In genomic region chr10:71821909-71822763, GRCh38 we compare ENCODE assay signal across 12 cellular contexts. TPM values are rescaled to one million over a fixed set of nuclear protein-coding genes. Genes with fewer than 3 reads are reported as not detected.
DNase-seq lines count a peak whose midpoint lies in the region; ATAC-seq and TF ChIP-seq lines count a peak whose summit lies in the region.
"Had no signal": no experiment of that assay in that cellular context is flagged by ENCODE, and none has a peak within 500 bp of the region (broad histone marks: within the 10 kb centered on the region; RNA-seq: fewer than 3 reads in every experiment).

No MANE protein-coding gene starts in this region.

- H3K4me2 ChIP-seq in GM23338: no peak overlapping the region

- H3K4me1 ChIP-seq in Panc1 (ENCODE audit: control insufficient read depth, insufficient read depth, low read length): peaks cover 3% of the 10 kb centered on the region; the same call in 1 of the 2 replicates
- H3K4me1 ChIP-seq in aorta (ENCODE audit: control insufficient read depth in 1 of 2, insufficient read depth in 2 of 2, low read length in 2 of 2): no peaks in the 10 kb centered on the region
- peaks cover 10% of the 10 kb centered on the region for H3K4me1 ChIP-seq in GM23338 (ENCODE audit: insufficient read depth)

- no peak for TF ChIP-seq CTCF in Panc1 (IDR thresholded peaks at IDR 0.05)
- TF ChIP-seq CTCF in endothelial cell (IDR thresholded peaks at IDR 0.05; ENCODE audit: unreplicated experiment): no peak
- TF ChIP-seq CTCF in GM23338 (conservative IDR thresholded peaks at IDR 0.05; ENCODE audit: low read depth in 2 of 2): no peak

- H3K9me3 ChIP-seq in Panc1 (ENCODE audit: control insufficient read depth, insufficient read depth, low read depth, low read length): no peaks in the 10 kb centered on the region
- H3K9me3 ChIP-seq in aorta (ENCODE audit: control insufficient read depth, low read length): no peaks in the 10 kb centered on the region

- H3K4me3 ChIP-seq in Panc1 (ENCODE audit: low read depth in 2 of 2, low read length in 2 of 2): no peak overlapping the region
- H3K4me3 ChIP-seq in aorta (ENCODE audit: low read length in 2 of 2): no peak overlapping the region
- H3K4me3 ChIP-seq in GM23338: no peak overlapping the region
- H3K4me3 ChIP-seq: dorsolateral prefrontal cortex had no signal

- peaks cover 4% of the 10 kb centered on the region; the same call in 1 of the 2 replicates for H4K20me1 ChIP-seq in GM23338 (replicated peaks; ENCODE audit: insufficient read depth)

- peaks cover 29% of the 10 kb centered on the region for H3K4me1 Mint-ChIP-seq in endothelial cell (ENCODE audit: unreplicated experiment)
- H3K4me1 Mint-ChIP-seq in GM23338: peaks cover 4% of the 10 kb centered on the region; the same call in 2 of the 3 replicates
- H3K4me1 Mint-ChIP-seq in activated T-helper 2 cell treated with anti-CD3 and anti-CD28 coated beads, Interferon-gamma antibody, Interleukin-2, Interleukin-4, amounts not matched to agents 10 μg/mL and 5 μg/mL and 100 μg/mL, durations not matched to agents 14 hours and 24 hours and 36 hours (ENCODE audit: low read depth): peaks cover 14% of the 10 kb centered on the region

- BruUV-seq in Panc1 (replicated peaks; lab: Mats Ljungman, UMichigan): no TSS peak

- in situ Hi-C loops in Panc1 (cut with HindIII; ENCODE audit: low pct_unique_long_range_greater_than_20kb, low sequenced_read_pairs): no loop called here

- H3K4me3 Mint-ChIP-seq in endothelial cell (ENCODE audit: unreplicated experiment) (peak overlapping the region; percentile 5), GM23338 (no peak overlapping the region)
- no peak overlapping the region for H3K4me3 Mint-ChIP-seq in activated T-helper 2 cell treated with anti-CD3 and anti-CD28 coated beads, Interferon-gamma antibody, Interleukin-2, Interleukin-4, amounts not matched to agents 10 μg/mL and 5 μg/mL and 100 μg/mL, durations not matched to agents 14 hours and 24 hours and 36 hours (ENCODE audit: low read depth)
- H3K4me3 Mint-ChIP-seq: stimulated activated naive B cell treated with anti-CD40 and anti-IgM and Interleukin-4, amounts not matched to agents 10 μg/mL and 1 μg/mL and 100 μg/mL, for 72 hours had no signal

- H3K79me2 ChIP-seq in GM23338 (replicated peaks; ENCODE audit: insufficient read depth): no peaks in the 10 kb centered on the region

- H3K27ac ChIP-seq in Panc1 (ENCODE audit: low read length): no peak overlapping the region
- H3K27ac ChIP-seq in aorta (ENCODE audit: low read depth in 1 of 2, low read length in 2 of 2): no peak overlapping the region
- no peak overlapping the region for H3K27ac ChIP-seq in GM23338 (ENCODE audit: low read depth)

- no peaks in the 10 kb centered on the region for H3K9me2 ChIP-seq in GM23338 (ENCODE audit: insufficient read depth)

- DNase-seq in activated naive CD4-positive, alpha-beta T cell treated with anti-CD3 and anti-CD28 coated beads, Interleukin-2, amount 50 U/mL, for 72 hours (ENCODE audit: low spot score in 2 of 2): no peak
- DNase-seq in activated naive CD4-positive, alpha-beta T cell (lab: John Stamatoyannopoulos, UW): no peak
- no peak for DNase-seq in Panc1 (ENCODE audit: low read depth, low spot score)
- no peak for DNase-seq in endothelial cell (ENCODE audit: low spot score)
- DNase-seq in aorta: peak; percentile 33 to 41
- no peak for DNase-seq in SKM-1 treated with dmso at 0.1 percent for 144 hours (lab: John Stamatoyannopoulos, UW; ENCODE audit: unreplicated experiment)
- no peak for DNase-seq in GM23338 (ENCODE audit: low spot score)
- DNase-seq in activated T-helper 2 cell treated with anti-CD3 and anti-CD28 coated beads, Interferon-gamma antibody, Interleukin-2, Interleukin-4, amounts not matched to agents 10 μg/mL and 5 μg/mL and 100 μg/mL, durations not matched to agents 14 hours and 24 hours and 36 hours (ENCODE audit: low spot score): no peak
- DNase-seq: retina; stimulated activated CD4-positive, alpha-beta T cell treated with anti-CD3 and anti-CD28 coated beads, Interleukin-4, amount 100 ng/mL, for 24 hours; stimulated activated naive B cell treated with anti-CD40 and anti-IgM and Interleukin-4, amounts not matched to agents 10 μg/mL and 1 μg/mL and 100 μg/mL, for 72 hours had no signal

- H3K27me3 Mint-ChIP-seq in endothelial cell (ENCODE audit: unreplicated experiment) (peaks cover 1% of the 10 kb centered on the region), GM23338 (ENCODE audit: insufficient read depth, low read depth, poor library complexity) (peaks cover 4% of the 10 kb centered on the region)
- H3K27me3 Mint-ChIP-seq in activated T-helper 2 cell treated with anti-CD3 and anti-CD28 coated beads, Interferon-gamma antibody, Interleukin-2, Interleukin-4, amounts not matched to agents 10 μg/mL and 5 μg/mL and 100 μg/mL, durations not matched to agents 14 hours and 24 hours and 36 hours (ENCODE audit: low read depth): no peaks in the 10 kb centered on the region
- H3K27me3 Mint-ChIP-seq: stimulated activated naive B cell treated with anti-CD40 and anti-IgM and Interleukin-4, amounts not matched to agents 10 μg/mL and 1 μg/mL and 100 μg/mL, for 72 hours had no signal

- H3K36me3 ChIP-seq in Panc1 (ENCODE audit: control insufficient read depth, insufficient read depth, low read length) (peaks cover 79% of the 10 kb centered on the region), aorta (ENCODE audit: control insufficient read depth in 1 of 2, insufficient read depth in 2 of 2, low read length in 1 of 2) (peaks cover 7 to 15% of the 10 kb centered on the region in 2 donors), GM23338 (ENCODE audit: insufficient read depth) (peaks cover 67% of the 10 kb centered on the region)

- no peak overlapping the region for H2AFZ ChIP-seq in GM23338

- H3F3A ChIP-seq in GM23338 (replicated peaks; ENCODE audit: low read depth): no peaks in the 10 kb centered on the region

- POLR2A ChIA-PET in Panc1 (lab: Charles Lee): interaction anchor here (0.7 kb wide), 1 partner anchor 10 kb away, joined by 3 read pairs; no protein-coding TSS in a partner anchor

- ATAC-seq in activated naive CD4-positive, alpha-beta T cell treated with anti-CD3 and anti-CD28 coated beads, Interleukin-2, amount 50 U/mL, for 72 hours: peak; percentile 90 to 94
- ATAC-seq in Panc1 (peak; percentile 10; the same call in 1 of the 2 replicates), aorta (ENCODE audit: low FRiP score) (no peak), GM23338 (no peak)

- 84 to 88% methylated on average over 9 of the region's 9 CpGs for WGBS in aorta, 2 donors

- H3K27ac Mint-ChIP-seq in activated naive CD4-positive, alpha-beta T cell treated with anti-CD3 and anti-CD28 coated beads, Interleukin-2, amount 50 U/mL, for 72 hours: peak overlapping the region; percentile 38 to 82
- H3K27ac Mint-ChIP-seq in endothelial cell (ENCODE audit: unreplicated experiment) (no peak overlapping the region), GM23338 (no peak overlapping the region)
- no peak overlapping the region for H3K27ac Mint-ChIP-seq in activated T-helper 2 cell treated with anti-CD3 and anti-CD28 coated beads, Interferon-gamma antibody, Interleukin-2, Interleukin-4, amounts not matched to agents 10 μg/mL and 5 μg/mL and 100 μg/mL, durations not matched to agents 14 hours and 24 hours and 36 hours
- H3K27ac Mint-ChIP-seq: stimulated activated naive B cell treated with anti-CD40 and anti-IgM and Interleukin-4, amounts not matched to agents 10 μg/mL and 1 μg/mL and 100 μg/mL, for 72 hours had no signal

- no peaks in the 10 kb centered on the region for H3K27me3 ChIP-seq in Panc1 (ENCODE audit: control insufficient read depth, insufficient read depth, low read length)
- H3K27me3 ChIP-seq in aorta (ENCODE audit: control insufficient read depth in 1 of 2, insufficient read depth in 2 of 2, low read length in 1 of 2): no peaks in the 10 kb centered on the region
- H3K27me3 ChIP-seq in GM23338 (ENCODE audit: insufficient read depth): no peaks in the 10 kb centered on the region
- H3K27me3 ChIP-seq: dorsolateral prefrontal cortex had no signal

- H3K9me3 Mint-ChIP-seq in activated naive CD4-positive, alpha-beta T cell treated with anti-CD3 and anti-CD28 coated beads, Interleukin-2, amount 50 U/mL, for 72 hours: no peaks in the 10 kb centered on the region
- H3K9me3 Mint-ChIP-seq in endothelial cell (ENCODE audit: unreplicated experiment): no peaks in the 10 kb centered on the region
- no peaks in the 10 kb centered on the region for H3K9me3 Mint-ChIP-seq in GM23338
- H3K9me3 Mint-ChIP-seq in activated T-helper 2 cell treated with anti-CD3 and anti-CD28 coated beads, Interferon-gamma antibody, Interleukin-2, Interleukin-4, amounts not matched to agents 10 μg/mL and 5 μg/mL and 100 μg/mL, durations not matched to agents 14 hours and 24 hours and 36 hours: no peaks in the 10 kb centered on the region
- H3K9me3 Mint-ChIP-seq: stimulated activated naive B cell treated with anti-CD40 and anti-IgM and Interleukin-4, amounts not matched to agents 10 μg/mL and 1 μg/mL and 100 μg/mL, for 72 hours had no signal

- intact Hi-C loops in Panc1 (cut with micrococcal nuclease; ENCODE audit: unreplicated experiment): no loop called here
- intact Hi-C loops in aorta (cut with DNase I): no loop called here
- intact Hi-C loops in activated T-helper 2 cell treated with anti-CD3 and anti-CD28 coated beads, Interferon-gamma antibody, Interleukin-2, Interleukin-4, amounts not matched to agents 10 μg/mL and 5 μg/mL and 100 μg/mL, durations not matched to agents 14 hours and 24 hours and 36 hours (cut with micrococcal nuclease): no loop called here

- H3K36me3 Mint-ChIP-seq in activated naive CD4-positive, alpha-beta T cell treated with anti-CD3 and anti-CD28 coated beads, Interleukin-2, amount 50 U/mL, for 72 hours: peaks cover 0 to 6% of the 10 kb centered on the region in 2 donors
- H3K36me3 Mint-ChIP-seq in endothelial cell (ENCODE audit: low read depth, unreplicated experiment) (peaks cover 50% of the 10 kb centered on the region), GM23338 (ENCODE audit: low read depth) (peaks cover 87% of the 10 kb centered on the region)
- H3K36me3 Mint-ChIP-seq in activated T-helper 2 cell treated with anti-CD3 and anti-CD28 coated beads, Interferon-gamma antibody, Interleukin-2, Interleukin-4, amounts not matched to agents 10 μg/mL and 5 μg/mL and 100 μg/mL, durations not matched to agents 14 hours and 24 hours and 36 hours (ENCODE audit: low read depth): peaks cover 66% of the 10 kb centered on the region

- CTCF ChIA-PET in Panc1 (lab: Charles Lee): interaction anchor here (0.6 to 1.4 kb wide), 2 partner anchors 74 to 130 kb away, joined by 4 read pairs; no protein-coding TSS in a partner anchor

RNA-seq across cellular contexts. Expression of gene PSAP, which starts 28.9 kb away (rescaled TPM):
- total RNA-seq in activated naive CD4-positive, alpha-beta T cell treated with anti-CD3 and anti-CD28 coated beads, Interleukin-2, amount 50 U/mL, for 72 hours: 100 to 1,000 TPM; 128 to 165 TPM
- total RNA-seq in Panc1 (2021; ENCODE audit: unreplicated experiment): 3,649 TPM
- 4,189 TPM for polyA plus RNA-seq in Panc1 (2012; ENCODE audit: insufficient read length)
- 676 TPM for total RNA-seq in endothelial cell (ENCODE audit: unreplicated experiment)
- 1,000 to 10,000 TPM in 1 of 2 donors, 100 to 1,000 TPM in 1; 995 to 1,176 TPM for total RNA-seq in aorta
- polyA plus RNA-seq in aorta: 1,000 to 10,000 TPM in 1 of 2 donors, 100 to 1,000 TPM in 1; 698 to 1,028 TPM
- 362 and 391 TPM in 2 replicates for total RNA-seq in GM23338 (2014; rRNA removed; shearing (Covaris generic))
- polyA plus RNA-seq in GM23338 (2016; fragmentation: Nextera tagmentation; extraction: Ambion mirVana): 144 and 151 TPM in 2 replicates
- total RNA-seq in activated T-helper 2 cell treated with anti-CD3 and anti-CD28 coated beads, Interferon-gamma antibody, Interleukin-2, Interleukin-4, amounts not matched to agents 10 μg/mL and 5 μg/mL and 100 μg/mL, durations not matched to agents 14 hours and 24 hours and 36 hours: 108 and 110 TPM in 2 replicates

RNA-seq across cellular contexts. Expression of gene VSIR, which starts 48.8 kb away (rescaled TPM):
- total RNA-seq in activated naive CD4-positive, alpha-beta T cell treated with anti-CD3 and anti-CD28 coated beads, Interleukin-2, amount 50 U/mL, for 72 hours: 100 to 1,000 TPM in 1 of 2 donors, 10 to 100 TPM in 1; 54.5 to 126 TPM
- total RNA-seq in Panc1 (2021; ENCODE audit: unreplicated experiment): 34.9 TPM
- 45.4 TPM for polyA plus RNA-seq in Panc1 (2012; ENCODE audit: insufficient read length)
- 86.1 TPM for total RNA-seq in endothelial cell (ENCODE audit: unreplicated experiment)
- 100 to 1,000 TPM in 1 of 2 donors, 10 to 100 TPM in 1; 91.8 to 123 TPM for total RNA-seq in aorta
- polyA plus RNA-seq in aorta: 10 to 100 TPM; 44.7 to 48.0 TPM
- 0.04 and 0.10 TPM in 2 replicates for total RNA-seq in GM23338 (2014; rRNA removed; shearing (Covaris generic))
- polyA plus RNA-seq in GM23338 (2016; fragmentation: Nextera tagmentation; extraction: Ambion mirVana): 0.74 TPM in 1 of 2 replicates, not detected in the other
- 56.5 and 61.9 TPM in 2 replicates for total RNA-seq in activated T-helper 2 cell treated with anti-CD3 and anti-CD28 coated beads, Interferon-gamma antibody, Interleukin-2, Interleukin-4, amounts not matched to agents 10 μg/mL and 5 μg/mL and 100 μg/mL, durations not matched to agents 14 hours and 24 hours and 36 hours

Comparison
In these comparisons a context has a peak if more than half of its experiments do, and no peak if none do; other contexts are left out.
1. ATAC-seq: peak in activated naive CD4-positive, alpha-beta T cell treated with anti-CD3 and anti-CD28 coated beads, Interleukin-2, amount 50 U/mL, for 72 hours (2 of 2) and Panc1 (single experiment); none in aorta (single experiment) and GM23338 (single experiment).
2. DNase-seq: peak in aorta (2 of 2); none in activated naive CD4-positive, alpha-beta T cell treated with anti-CD3 and anti-CD28 coated beads, Interleukin-2, amount 50 U/mL, for 72 hours (0 of 2), activated naive CD4-positive, alpha-beta T cell (0 of 4), Panc1 (single experiment), endothelial cell (single experiment), SKM-1 treated with dmso at 0.1 percent for 144 hours (single experiment), GM23338 (single experiment) and activated T-helper 2 cell treated with anti-CD3 and anti-CD28 coated beads, Interferon-gamma antibody, Interleukin-2, Interleukin-4, amounts not matched to agents 10 μg/mL and 5 μg/mL and 100 μg/mL, durations not matched to agents 14 hours and 24 hours and 36 hours (single experiment).
3. H3K27ac Mint-ChIP-seq: peak in activated naive CD4-positive, alpha-beta T cell treated with anti-CD3 and anti-CD28 coated beads, Interleukin-2, amount 50 U/mL, for 72 hours (2 of 2); none in endothelial cell (single experiment), GM23338 (single experiment) and activated T-helper 2 cell treated with anti-CD3 and anti-CD28 coated beads, Interferon-gamma antibody, Interleukin-2, Interleukin-4, amounts not matched to agents 10 μg/mL and 5 μg/mL and 100 μg/mL, durations not matched to agents 14 hours and 24 hours and 36 hours (single experiment).
4. RNA of gene VSIR, which starts 48.8 kb away (total RNA-seq): 54.5 to 126 TPM in activated naive CD4-positive, alpha-beta T cell treated with anti-CD3 and anti-CD28 coated beads, Interleukin-2, amount 50 U/mL, for 72 hours, 91.8 to 123 TPM in aorta, 86.1 TPM in endothelial cell (single experiment), 56.5 to 61.9 TPM in activated T-helper 2 cell treated with anti-CD3 and anti-CD28 coated beads, Interferon-gamma antibody, Interleukin-2, Interleukin-4, amounts not matched to agents 10 μg/mL and 5 μg/mL and 100 μg/mL, durations not matched to agents 14 hours and 24 hours and 36 hours and 34.9 TPM in Panc1 (single experiment); 0.04 to 0.10 TPM in GM23338; every median in the first group is over 10 times any median in the second.